ENCODE assay signal across 7 cellular contexts in the genomic region with DNA sequence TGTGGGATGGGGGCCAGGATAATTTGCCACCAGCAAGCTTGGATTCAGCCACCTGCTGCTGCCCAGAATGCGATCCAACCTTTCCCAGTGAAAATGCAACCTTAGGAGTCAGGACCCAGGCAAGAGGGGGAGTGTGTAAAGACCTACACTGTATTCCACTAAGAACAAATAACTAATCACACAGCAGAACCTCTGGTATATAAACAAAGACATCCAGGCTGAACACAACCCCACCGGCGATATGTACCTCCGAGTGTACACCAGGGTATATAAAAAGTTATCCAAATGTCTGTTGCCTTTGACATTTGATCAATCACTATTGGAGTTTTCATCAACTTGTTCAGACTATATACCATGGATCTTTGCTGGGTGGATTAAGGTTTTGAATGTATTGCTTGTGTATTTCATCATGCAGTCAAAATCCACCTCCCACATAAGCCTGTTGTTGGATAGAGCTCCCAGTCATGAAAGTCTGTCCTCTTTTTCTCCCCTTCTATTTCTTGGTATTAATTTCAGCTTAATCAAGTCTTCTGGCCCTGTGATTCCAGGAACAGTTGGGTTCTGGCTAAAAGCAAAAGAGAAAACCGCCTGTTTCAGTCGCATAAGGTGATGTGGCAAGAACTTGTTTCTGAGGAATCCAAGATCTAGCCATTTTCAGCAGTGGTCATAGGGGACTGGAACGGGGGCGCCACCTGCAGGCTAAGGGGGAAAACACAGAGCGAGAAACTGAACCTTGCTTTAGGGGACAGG.
DNase-seq lines count a peak whose midpoint lies in the region; ATAC-seq, FAIRE-seq and TF ChIP-seq lines count a peak whose summit lies in the region.

No MANE protein-coding gene starts in this region.

- H3K27ac ChIP-seq in mesendoderm (ENCODE audit: low read depth, low read length) = no peak overlapping the region

- H3K4me2 ChIP-seq in mesendoderm (ENCODE audit: low read length) = no peak overlapping the region

- no peak overlapping the region for H3K56ac ChIP-seq in mesendoderm (ENCODE audit: low read length)

- no peak overlapping the region for H3K4me3 Mint-ChIP-seq in activated CD8-positive, alpha-beta T cell treated with anti-CD3 and anti-CD28 coated beads, Interleukin-2, amount 10 ng/mL, durations not matched to agents 7 days and 5 days

- WGBS in mesendoderm (ENCODE audit: extremely low coverage, insufficient coverage, low lambda C conversion rate) = no CpG with 5 or more reads among the region's 9 CpGs

- H3K79me1 ChIP-seq in mesendoderm (ENCODE audit: low read length) = no peaks in the 10 kb centered on the region

- H3K23ac ChIP-seq in mesendoderm (ENCODE audit: low read length) = no peak overlapping the region

- no peak overlapping the region for H3K9ac ChIP-seq in mesendoderm (ENCODE audit: low read length)

- H4K8ac ChIP-seq in mesendoderm (ENCODE audit: low read depth, low read length) = no peak overlapping the region

- no peaks in the 10 kb centered on the region for H3K9me3 Mint-ChIP-seq in activated CD8-positive, alpha-beta T cell treated with anti-CD3 and anti-CD28 coated beads, Interleukin-2, amount 10 ng/mL, durations not matched to agents 7 days and 5 days (ENCODE audit: insufficient read depth)

- peak overlapping the region; percentile 51 for H3K27ac Mint-ChIP-seq in activated CD8-positive, alpha-beta T cell treated with anti-CD3 and anti-CD28 coated beads, Interleukin-2, amount 10 ng/mL, durations not matched to agents 7 days and 5 days

- no peaks in the 10 kb centered on the region for H3K36me3 Mint-ChIP-seq in activated CD8-positive, alpha-beta T cell treated with anti-CD3 and anti-CD28 coated beads, Interleukin-2, amount 10 ng/mL, durations not matched to agents 7 days and 5 days (ENCODE audit: low read depth)

- POLR2A ChIA-PET in activated CD8-positive, alpha-beta T cell treated with anti-CD3 and anti-CD28 coated beads, Interleukin-2, amount 10 ng/mL, durations not matched to agents 7 days and 5 days (lab: Charles Lee) = interaction anchor here (0.6 kb wide), 1 partner anchor 517 kb away, joined by 6 read pairs; no protein-coding TSS in a partner anchor

- H3K36me3 ChIP-seq in mesendoderm (ENCODE audit: control insufficient read depth, insufficient read depth, low read length) = no peaks in the 10 kb centered on the region

- no peak overlapping the region for H2BK15ac ChIP-seq in mesendoderm (replicated peaks; ENCODE audit: low read depth)

- peaks cover 32% of the 10 kb centered on the region for H3K4me1 Mint-ChIP-seq in activated CD8-positive, alpha-beta T cell treated with anti-CD3 and anti-CD28 coated beads, Interleukin-2, amount 10 ng/mL, durations not matched to agents 7 days and 5 days (ENCODE audit: low read depth)

- TF ChIP-seq POLR2A in GM12891 (IDR thresholded peaks at IDR 0.05; ENCODE audit: low read depth, low read length) = no peak

- no peak overlapping the region for H3K4me3 ChIP-seq in mesendoderm (ENCODE audit: low read length)

- peak; percentile 60 for ATAC-seq in HG03442 (IDR thresholded peaks at IDR 0.05; ENCODE audit: unreplicated experiment)
- ATAC-seq in activated CD8-positive, alpha-beta T cell treated with anti-CD3 and anti-CD28 coated beads, Interleukin-2, amount 10 ng/mL, durations not matched to agents 7 days and 5 days = peak; percentile 90

- no peak overlapping the region for H4K5ac ChIP-seq in mesendoderm (ENCODE audit: low read length)

- no peaks in the 10 kb centered on the region for H3K4me1 ChIP-seq in mesendoderm (ENCODE audit: control insufficient read depth, low read depth, low read length)

- H2BK120ac ChIP-seq in mesendoderm (ENCODE audit: low read depth, low read length) = no peak overlapping the region

- CTCF ChIA-PET in activated CD8-positive, alpha-beta T cell treated with anti-CD3 and anti-CD28 coated beads, Interleukin-2, amount 10 ng/mL, durations not matched to agents 7 days and 5 days (lab: Charles Lee) = interaction anchor here (0.7 to 4.5 kb wide), 26 partner anchors 8 to 497 kb away, joined by 3 to 51 read pairs (median 4); a partner anchor contains a TSS

- no peak overlapping the region for H2AK5ac ChIP-seq in mesendoderm (ENCODE audit: low read length)

- H3K4ac ChIP-seq in mesendoderm (ENCODE audit: low read depth, low read length) = peak overlapping the region; percentile 62

- no peaks in the 10 kb centered on the region for H3K79me2 ChIP-seq in mesendoderm (ENCODE audit: control insufficient read depth, insufficient read depth, low read length)

- DNase-seq in GM12891 (ENCODE audit: insufficient read length, low spot score) (peak; percentile 41), NCI-H82 treated with DMSO at 0.1 percent for 48 hours (lab: John Stamatoyannopoulos, UW; ENCODE audit: unreplicated experiment) (peak; percentile 71), mesendoderm (peak; percentile 87)
- peak; percentile 83 for DNase-seq in activated CD8-positive, alpha-beta T cell treated with anti-CD3 and anti-CD28 coated beads, Interleukin-2, amount 10 ng/mL, durations not matched to agents 7 days and 5 days
- DNase-seq in effector CD8-positive, alpha-beta T cell (lab: John Stamatoyannopoulos, UW) = peak; percentile 45
- peak; percentile 24 to 48 for DNase-seq in stimulated activated CD8-positive, alpha-beta memory T cell treated with anti-CD3 and anti-CD28 coated beads, Interleukin-15, amount 100 ng/mL, for 4 hours (ENCODE audit: low read depth in 2 of 2)

- H3K27me3 ChIP-seq in mesendoderm (ENCODE audit: insufficient read depth, low read length, poor library complexity) = no peaks in the 10 kb centered on the region

- peak overlapping the region; percentile 66 for H3K18ac ChIP-seq in mesendoderm (ENCODE audit: low read length)

- FAIRE-seq in GM12891 (lab: Jason Lieb, UNC) = peak; percentile 95

- no peaks in the 10 kb centered on the region for H3K27me3 Mint-ChIP-seq in activated CD8-positive, alpha-beta T cell treated with anti-CD3 and anti-CD28 coated beads, Interleukin-2, amount 10 ng/mL, durations not matched to agents 7 days and 5 days (ENCODE audit: low read depth)

- no peak overlapping the region for H2BK5ac ChIP-seq in mesendoderm (ENCODE audit: low read length)

TF ChIP-seq in GM12891, 5 proteins besides CTCF, POLR2A, EP300 and RAD21:
- TF ChIP-seq TAF1 (IDR thresholded peaks at IDR 0.05; ENCODE audit: low read depth, low read length) (no peak), POLR2AphosphoS5 (IDR thresholded peaks at IDR 0.05; ENCODE audit: low read depth, low read length) (no peak), SPI1 (IDR thresholded peaks at IDR 0.05; ENCODE audit: low read depth, low read length) (no peak), POU2F2 (IDR thresholded peaks at IDR 0.05; ENCODE audit: low read depth, low read length) (no peak), PAX5 (IDR thresholded peaks at IDR 0.05; ENCODE audit: insufficient read depth, low read length, severe bottlenecking) (no peak)

Comparison
In these comparisons a context has a peak if more than half of its experiments do, and no peak if none do; other contexts are left out.
1. DNase-seq: peak in every context shown above with its lines; median percentile 87 in mesendoderm; 83 in activated CD8-positive, alpha-beta T cell treated with anti-CD3 and anti-CD28 coated beads, Interleukin-2, amount 10 ng/mL, durations not matched to agents 7 days and 5 days; 71 in NCI-H82 treated with DMSO at 0.1 percent for 48 hours; 45 in effector CD8-positive, alpha-beta T cell; 41 in GM12891; 36 in stimulated activated CD8-positive, alpha-beta memory T cell treated with anti-CD3 and anti-CD28 coated beads, Interleukin-15, amount 100 ng/mL, for 4 hours.